ENCODE assay signal across 11 cellular contexts in the genomic region with DNA sequence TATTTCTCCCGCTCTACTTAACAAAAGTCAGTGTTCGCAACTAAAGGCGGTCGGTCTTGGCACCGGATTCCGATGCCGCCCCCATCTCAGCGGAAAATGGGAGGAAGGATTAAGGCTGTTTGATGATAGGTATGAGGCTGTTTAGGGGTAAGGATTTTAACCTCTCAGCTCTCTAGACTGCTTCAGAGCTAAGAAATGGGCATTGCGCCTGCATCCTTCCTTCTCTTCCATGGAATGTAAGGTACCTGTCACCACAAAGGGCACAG. TPM values are rescaled to one million over a fixed set of nuclear protein-coding genes. Genes with fewer than 3 reads are reported as not detected.
DNase-seq lines count a peak whose midpoint lies in the region; ATAC-seq, FAIRE-seq and TF ChIP-seq lines count a peak whose summit lies in the region.
"Had no signal": no experiment of that assay in that cellular context is flagged by ENCODE, and none has a peak within 500 bp of the region (broad histone marks: within the 10 kb centered on the region; RNA-seq: fewer than 3 reads in every experiment).

No MANE protein-coding gene starts in this region.

- H3K9me2 ChIP-seq in GM23248 (ENCODE audit: insufficient read depth) = no peaks in the 10 kb centered on the region

- no peaks in the 10 kb centered on the region for H3K36me3 Mint-ChIP-seq in astrocyte (ENCODE audit: low read depth, unreplicated experiment)
- no peaks in the 10 kb centered on the region for H3K36me3 Mint-ChIP-seq in mesothelial cell of epicardium

- DNase-seq in GM23248 (no peak), astrocyte (ENCODE audit: low read depth) (no peak), mesothelial cell of epicardium (ENCODE audit: low spot score in 2 of 2, unreplicated experiment in 2 of 2) (no peak), Right ventricle myocardium superior (no peak), sigmoid colon (no peak), mucosa of descending colon (no peak)
- DNase-seq: activated CD4-positive, alpha-beta T cell treated with anti-CD3 and anti-CD28 coated beads, Interleukin-2, amount 50 U/mL, for 4 hours; brain microvascular endothelial cell had no signal

- no peak for TF ChIP-seq CTCF in astrocyte (IDR thresholded peaks at IDR 0.05; ENCODE audit: insufficient read depth, low read depth, low read length)
- TF ChIP-seq CTCF in mesothelial cell of epicardium (IDR thresholded peaks at IDR 0.05; ENCODE audit: unreplicated experiment) = no peak
- no peak for TF ChIP-seq CTCF in sigmoid colon (IDR thresholded peaks at IDR 0.05)
- no peak for TF ChIP-seq CTCF in mucosa of descending colon (IDR thresholded peaks at IDR 0.05)

- H3K27me3 Mint-ChIP-seq in astrocyte (ENCODE audit: low read depth, unreplicated experiment) (peaks cover 37% of the 10 kb centered on the region), mesothelial cell of epicardium (ENCODE audit: low read depth) (peaks cover 68% of the 10 kb centered on the region)

- ATAC-seq in Right ventricle myocardium superior (ENCODE audit: poor library complexity) (no peak), GM21381 (IDR thresholded peaks at IDR 0.05; ENCODE audit: unreplicated experiment) (no peak), mucosa of descending colon (no peak)

- H2AFZ ChIP-seq in GM23248 (0 out of 2 replicates have a peak overlapping the region, but pooled peaks have one; percentile 68), astrocyte (ENCODE audit: low read depth, low read length) (no peak overlapping the region)

- H3K4me1 Mint-ChIP-seq in astrocyte (ENCODE audit: low read depth, unreplicated experiment) (no peaks in the 10 kb centered on the region), mesothelial cell of epicardium (peaks cover 5% of the 10 kb centered on the region)

- no peak for TF ChIP-seq POLR2A in sigmoid colon (IDR thresholded peaks at IDR 0.05)

- no peaks in the 10 kb centered on the region for H3F3A ChIP-seq in GM23248 (ENCODE audit: insufficient read depth)

- H4K20me1 ChIP-seq in BLaER1 treated with 17β-estradiol and CSF1 and Interleukin-3, amounts not matched to agents 10 nM and 100 nM = peaks cover 0 to 6% (median 0%) of the 10 kb centered on the region in 11 experiments; a peak in 2 of 22 replicates
- H4K20me1 ChIP-seq in GM23248 (ENCODE audit: insufficient read depth) (no peaks in the 10 kb centered on the region), astrocyte (ENCODE audit: insufficient read depth, low read length) (no peaks in the 10 kb centered on the region)

- H3K9me3 Mint-ChIP-seq in astrocyte (ENCODE audit: unreplicated experiment) (peaks cover 2% of the 10 kb centered on the region), mesothelial cell of epicardium (no peaks in the 10 kb centered on the region)

- in situ Hi-C loops in GM23248 (cut with MboI) = no loop called here

- H3K4me3 Mint-ChIP-seq in astrocyte (ENCODE audit: unreplicated experiment) (peak overlapping the region; percentile 57), mesothelial cell of epicardium (peak overlapping the region; percentile 73)

- no peak for FAIRE-seq in astrocyte (lab: Jason Lieb, UNC)

- H3K4me3 ChIP-seq in BLaER1 treated with 17β-estradiol and CSF1 and Interleukin-3, amounts not matched to agents 10 nM and 100 nM = peak overlapping the region in 8 of 10 experiments; percentile 78 to 86 (median 82); a peak in 15 of 20 replicates
- no peak overlapping the region for H3K4me3 ChIP-seq in GM23248
- H3K4me3 ChIP-seq in astrocyte (ENCODE audit: insufficient read depth, low read depth, low read length) = no peak overlapping the region
- peak overlapping the region in 1 of 4 donors; percentile 61 for H3K4me3 ChIP-seq in sigmoid colon
- no peak overlapping the region for H3K4me3 ChIP-seq in mucosa of descending colon

- peaks cover 7 to 37% (median 29%) of the 10 kb centered on the region in 10 experiments; a peak in 19 of 20 replicates for H3K4me1 ChIP-seq in BLaER1 treated with 17β-estradiol and CSF1 and Interleukin-3, amounts not matched to agents 10 nM and 100 nM
- H3K4me1 ChIP-seq in GM23248 (ENCODE audit: insufficient read depth) (no peaks in the 10 kb centered on the region), astrocyte (ENCODE audit: insufficient read depth, low read length) (peaks cover 19% of the 10 kb centered on the region), sigmoid colon (peaks cover 0 to 21% (median 20%) of the 10 kb centered on the region in 4 donors), mucosa of descending colon (ENCODE audit: low read depth) (peaks cover 14% of the 10 kb centered on the region)

- no peaks in the 10 kb centered on the region for H3K9me3 ChIP-seq in BLaER1 treated with 17β-estradiol and CSF1 and Interleukin-3, amounts not matched to agents 10 nM and 100 nM (replicated peaks in 1 of 11)
- no peaks in the 10 kb centered on the region for H3K9me3 ChIP-seq in GM23248 (ENCODE audit: low read depth)
- H3K9me3 ChIP-seq in astrocyte (ENCODE audit: insufficient read depth, low read depth, low read length) = no peaks in the 10 kb centered on the region
- H3K9me3 ChIP-seq in sigmoid colon = no peaks in the 10 kb centered on the region
- H3K9me3 ChIP-seq in mucosa of descending colon = no peaks in the 10 kb centered on the region
- H3K9me3 ChIP-seq: left lung had no signal

- H3K9ac ChIP-seq in BLaER1 treated with 17β-estradiol and CSF1 and Interleukin-3, amounts not matched to agents 10 nM and 100 nM = peak overlapping the region in 8 of 11 experiments; percentile 81 to 89 (median 86); a peak in 14 of 22 replicates
- no peak overlapping the region for H3K9ac ChIP-seq in GM23248
- H3K9ac ChIP-seq in astrocyte (ENCODE audit: low read length) = no peak overlapping the region

- peaks cover 0 to 40% (median 33%) of the 10 kb centered on the region in 11 experiments; a peak in 15 of 22 replicates for H3K36me3 ChIP-seq in BLaER1 treated with 17β-estradiol and CSF1 and Interleukin-3, amounts not matched to agents 10 nM and 100 nM
- H3K36me3 ChIP-seq in GM23248 (ENCODE audit: low read depth) (no peaks in the 10 kb centered on the region), astrocyte (ENCODE audit: insufficient read depth, low read length) (no peaks in the 10 kb centered on the region), sigmoid colon (no peaks in the 10 kb centered on the region), mucosa of descending colon (ENCODE audit: low read depth) (no peaks in the 10 kb centered on the region)
- H3K36me3 ChIP-seq: brain microvascular endothelial cell, left lung had no signal

- no peaks in the 10 kb centered on the region for H3K79me2 ChIP-seq in GM23248 (ENCODE audit: insufficient read depth)
- H3K79me2 ChIP-seq in astrocyte (ENCODE audit: insufficient read depth, low read length) = no peaks in the 10 kb centered on the region

- WGBS in GM23248 (ENCODE audit: low coverage in 1 of 2, low lambda C conversion rate in 2 of 2, missing lambda C conversion rate in 2 of 2), 2 experiments = 31 to 38% methylated on average over 9 of the region's 9 CpGs
- 41 to 75% methylated on average over 9 of the region's 9 CpGs for WGBS in sigmoid colon, 2 donors

- H3K4me2 ChIP-seq in BLaER1 treated with 17β-estradiol and CSF1 and Interleukin-3, amounts not matched to agents 10 nM and 100 nM = peak overlapping the region; percentile 89 to 100 (median 98); a peak in 20 of 22 replicates
- H3K4me2 ChIP-seq in GM23248 (ENCODE audit: unreplicated experiment) (no peak overlapping the region), astrocyte (ENCODE audit: low read length) (peak overlapping the region; percentile 90)

- peak overlapping the region in 4 of 11 experiments; percentile 83 to 85 (median 84); a peak in 3 of 22 replicates for H3K27ac ChIP-seq in BLaER1 treated with 17β-estradiol and CSF1 and Interleukin-3, amounts not matched to agents 10 nM and 100 nM
- H3K27ac ChIP-seq in GM23248 (no peak overlapping the region), astrocyte (ENCODE audit: low read depth, low read length) (no peak overlapping the region), sigmoid colon (no peak overlapping the region)
- H3K27ac ChIP-seq: brain microvascular endothelial cell, left lung had no signal

- no peak for TF ChIP-seq EP300 in sigmoid colon (IDR thresholded peaks at IDR 0.05)

- H3K27ac Mint-ChIP-seq in astrocyte (ENCODE audit: unreplicated experiment) (no peak overlapping the region), mesothelial cell of epicardium (no peak overlapping the region)

- H3K27me3 ChIP-seq in BLaER1 treated with 17β-estradiol and CSF1 and Interleukin-3, amounts not matched to agents 10 nM and 100 nM = peaks cover 0 to 41% (median 0%) of the 10 kb centered on the region in 11 experiments; a peak in 10 of 22 replicates
- peaks cover 54% of the 10 kb centered on the region for H3K27me3 ChIP-seq in GM23248 (replicated peaks; ENCODE audit: insufficient read depth)
- peaks cover 33% of the 10 kb centered on the region for H3K27me3 ChIP-seq in astrocyte (ENCODE audit: insufficient read depth, low read length)
- H3K27me3 ChIP-seq in sigmoid colon = peaks cover 13 to 30% (median 23%) of the 10 kb centered on the region in 3 donors

- intact Hi-C loops in Right ventricle myocardium superior (cut with DNase I) = no loop called here
- intact Hi-C loops in sigmoid colon (cut with DNase I) = no loop called here
- intact Hi-C loops in mucosa of descending colon (cut with DNase I, micrococcal nuclease) = no loop called here

RNA-seq across cellular contexts. Expression of a gene that starts 1.4 kb away (rescaled TPM):
- 2.7 TPM in 1 of 2 replicates, not detected in the other for total RNA-seq in GM23248 (2014; rRNA removed; shearing (Covaris generic))
- polyA plus RNA-seq in GM23248 (2016; fragmentation: Nextera tagmentation; extraction: Ambion mirVana) (0.09 TPM in 1 of 2 replicates, not detected in the other), sigmoid colon (1 to 10 TPM; 1.2 to 1.6 (median 1.6) TPM)
- total RNA-seq in astrocyte (0.79 and 0.87 TPM in 2 replicates), mesothelial cell of epicardium (1.8 to 2.3 TPM (median 1.8 TPM) in 3 replicates), Right ventricle myocardium superior (0.51 TPM), sigmoid colon (10 to 100 TPM in 2 of 4 donors, under 1 TPM in 2; 0.71 to 15.1 (median 6.6) TPM), mucosa of descending colon (1 to 10 TPM in 2 of 3 donors, under 1 TPM in 1; 0.89 to 1.6 (median 1.4) TPM)

Comparison
In these comparisons a context has a peak if more than half of its experiments do, and no peak if none do; other contexts are left out.
1. H3K4me3 ChIP-seq: peak in BLaER1 treated with 17β-estradiol and CSF1 and Interleukin-3, amounts not matched to agents 10 nM and 100 nM (8 of 10); none in GM23248 (single experiment), astrocyte (single experiment) and mucosa of descending colon (single experiment).
2. H3K9ac ChIP-seq: peak in BLaER1 treated with 17β-estradiol and CSF1 and Interleukin-3, amounts not matched to agents 10 nM and 100 nM (8 of 11); none in GM23248 (single experiment) and astrocyte (single experiment).